Comparison of ENCODE assay signal across 24 cellular contexts in genomic region chr16:15770107-15770506, GRCh38.
A peak's percentile ranks its signal among the peaks of the same experiment; 100 is the strongest.
DNase-seq lines count a peak whose midpoint lies in the region; ATAC-seq and TF ChIP-seq lines count a peak whose summit lies in the region.
"Had no signal": no experiment of that assay in that cellular context is flagged by ENCODE, and none has a peak within 500 bp of the region (broad histone marks: within the 10 kb centered on the region; RNA-seq: fewer than 3 reads in every experiment).

No MANE protein-coding gene starts in this region.

- H3K79me1 ChIP-seq in neuronal stem cell (ENCODE audit: low read depth, low read length): no peaks in the 10 kb centered on the region

- H3K27me3 ChIP-seq in breast epithelium: no peaks in the 10 kb centered on the region
- H3K27me3 ChIP-seq in left ventricle myocardium inferior (ENCODE audit: low read depth): peaks cover 12% of the 10 kb centered on the region
- H3K27me3 ChIP-seq in uterus: no peaks in the 10 kb centered on the region
- H3K27me3 ChIP-seq in neuronal stem cell (ENCODE audit: control insufficient read depth in 3 of 3, insufficient read depth in 3 of 3, low read depth in 1 of 3, low read length in 3 of 3): peaks cover 0 to 3% (median 0%) of the 10 kb centered on the region in 3 experiments

- H3K4me1 Mint-ChIP-seq in MCF 10A (ENCODE audit: insufficient read depth, unreplicated experiment) (no peaks in the 10 kb centered on the region), T-helper 17 cell (peaks cover 2% of the 10 kb centered on the region)
- H3K4me1 Mint-ChIP-seq: CD8-positive, alpha-beta memory T cell; H9 had no signal

- WGBS in neuronal stem cell (ENCODE audit: extremely low coverage in 2 of 2, insufficient read length in 2 of 2, insufficient replicate concordance in 1 of 2), 2 donors: no CpG with 5 or more reads among the region's 7 CpGs

- H3K9me3 Mint-ChIP-seq in MCF 10A (ENCODE audit: unreplicated experiment): no peaks in the 10 kb centered on the region
- H3K9me3 Mint-ChIP-seq: activated naive CD8-positive, alpha-beta T cell treated with anti-CD3 and anti-CD28 coated beads for 36 hours; activated T-helper 1 cell treated with anti-CD3 and anti-CD28 coated beads, Interleukin-12 subunit alpha, Interleukin-12 subunit beta, Interleukin-2, Interleukin-4 antibody, amounts not matched to agents 30 ng/mL and 10 ng/mL and 1 ng/mL, durations not matched to agents 14 hours and 24 hours and 36 hours; CD8-positive, alpha-beta memory T cell; dendritic cell treated with granulocyte-macrophage colony-stimulating factor and Interleukin-4, amounts not matched to agents 40 ng/mL and 50 ng/mL, for 4 days; H9; stimulated activated naive B cell treated with anti-CD40 and anti-IgM and Interleukin-4, amounts not matched to agents 10 μg/mL and 1 μg/mL and 100 μg/mL, for 72 hours had no signal

- no peak overlapping the region for H3K4ac ChIP-seq in neuronal stem cell (ENCODE audit: low read length)

- no peak overlapping the region for H2AK5ac ChIP-seq in neuronal stem cell (ENCODE audit: low read depth, low read length)

- no peak overlapping the region for H3K9ac ChIP-seq in neuronal stem cell (ENCODE audit: low read depth, low read length, poor library complexity)

- no peak overlapping the region for H2AFZ ChIP-seq in neuronal stem cell (ENCODE audit: low read length)

- TF ChIP-seq CTCF in breast epithelium (IDR thresholded peaks at IDR 0.05): no peak
- no peak for TF ChIP-seq CTCF in MCF 10A (IDR thresholded peaks at IDR 0.05; ENCODE audit: unreplicated experiment)
- TF ChIP-seq CTCF in left ventricle myocardium inferior (IDR thresholded peaks at IDR 0.05; ENCODE audit: borderline replicate concordance): no peak
- no peak for TF ChIP-seq CTCF in uterus (IDR thresholded peaks at IDR 0.05)

- no peak overlapping the region for H3K4me2 ChIP-seq in neuronal stem cell (ENCODE audit: insufficient read depth, low read length, poor library complexity, severe bottlenecking)

- no peaks in the 10 kb centered on the region for H3K4me1 ChIP-seq in breast epithelium
- H3K4me1 ChIP-seq in left ventricle myocardium inferior: peaks cover 14% of the 10 kb centered on the region
- H3K4me1 ChIP-seq in uterus: no peaks in the 10 kb centered on the region
- H3K4me1 ChIP-seq in neuronal stem cell (ENCODE audit: control insufficient read depth in 2 of 2, insufficient read depth in 1 of 2, low read depth in 1 of 2, low read length in 2 of 2): peaks cover 0 to 3% of the 10 kb centered on the region in 2 donors

- no peak overlapping the region for H4K8ac ChIP-seq in neuronal stem cell (ENCODE audit: low read depth, low read length)

- peaks cover 28% of the 10 kb centered on the region for H3K27me3 Mint-ChIP-seq in MCF 10A (ENCODE audit: insufficient read depth, unreplicated experiment)
- peaks cover 22% of the 10 kb centered on the region for H3K27me3 Mint-ChIP-seq in T-helper 17 cell
- H3K27me3 Mint-ChIP-seq: dendritic cell treated with granulocyte-macrophage colony-stimulating factor and Interleukin-4, amounts not matched to agents 40 ng/mL and 50 ng/mL, for 4 days had no signal

- H4K91ac ChIP-seq in neuronal stem cell (ENCODE audit: low read depth, low read length, poor library complexity): no peak overlapping the region

- no peak for DNase-seq in breast epithelium (ENCODE audit: low spot score in 2 of 2)
- no peak for DNase-seq in MCF 10A (ENCODE audit: unreplicated experiment)
- DNase-seq in left ventricle myocardium inferior: no peak
- DNase-seq in pulmonary artery endothelial cell (ENCODE audit: low read depth, low spot score): peak; percentile 29
- peak in 1 of 2 donors; percentile 41 for DNase-seq in uterus
- no peak for DNase-seq in T-helper 17 cell
- DNase-seq in neuronal stem cell (ENCODE audit: low spot score): no peak
- no peak for DNase-seq in NCI-H146 treated with DMSO at 0.1 percent for 48 hours (lab: John Stamatoyannopoulos, UW; ENCODE audit: unreplicated experiment)
- DNase-seq: activated CD4-positive, alpha-beta T cell treated with anti-CD3 and anti-CD28 coated beads for 4 hours; activated naive CD8-positive, alpha-beta T cell treated with anti-CD3 and anti-CD28 coated beads for 36 hours; AML-193; CD8-positive, alpha-beta memory T cell; DND-41; H9; KG1; NCI-H187 treated with DMSO at 0.1 percent for 48 hours; NCI-H345; OCI-M1; SHP77; stimulated activated CD4-positive, alpha-beta T cell treated with anti-CD3 and anti-CD28 coated beads, Interleukin-1b, Interleukin-23, amount 100 ng/mL, for 48 hours; stimulated activated naive B cell treated with anti-CD40 and anti-IgM and Interleukin-4, amounts not matched to agents 10 μg/mL and 1 μg/mL and 100 μg/mL, for 72 hours had no signal

- TF ChIP-seq POLR2A in breast epithelium (IDR thresholded peaks at IDR 0.05): no peak
- TF ChIP-seq POLR2A in uterus (IDR thresholded peaks at IDR 0.05): no peak

- H3K4me3 Mint-ChIP-seq in MCF 10A (ENCODE audit: unreplicated experiment) (no peak overlapping the region), T-helper 17 cell (no peak overlapping the region)
- H3K4me3 Mint-ChIP-seq: activated naive CD8-positive, alpha-beta T cell treated with anti-CD3 and anti-CD28 coated beads for 36 hours; activated T-helper 1 cell treated with anti-CD3 and anti-CD28 coated beads, Interleukin-12 subunit alpha, Interleukin-12 subunit beta, Interleukin-2, Interleukin-4 antibody, amounts not matched to agents 30 ng/mL and 10 ng/mL and 1 ng/mL, durations not matched to agents 14 hours and 24 hours and 36 hours; CD8-positive, alpha-beta memory T cell; dendritic cell treated with granulocyte-macrophage colony-stimulating factor and Interleukin-4, amounts not matched to agents 40 ng/mL and 50 ng/mL, for 4 days; H9; stimulated activated naive B cell treated with anti-CD40 and anti-IgM and Interleukin-4, amounts not matched to agents 10 μg/mL and 1 μg/mL and 100 μg/mL, for 72 hours had no signal

- H2BK15ac ChIP-seq in neuronal stem cell (ENCODE audit: low read length): no peak overlapping the region

- H3K36me3 Mint-ChIP-seq in MCF 10A (ENCODE audit: insufficient read depth, unreplicated experiment): no peaks in the 10 kb centered on the region
- peaks cover 3% of the 10 kb centered on the region for H3K36me3 Mint-ChIP-seq in T-helper 17 cell (ENCODE audit: low read depth)
- H3K36me3 Mint-ChIP-seq: activated naive CD8-positive, alpha-beta T cell treated with anti-CD3 and anti-CD28 coated beads for 36 hours; CD8-positive, alpha-beta memory T cell; stimulated activated naive B cell treated with anti-CD40 and anti-IgM and Interleukin-4, amounts not matched to agents 10 μg/mL and 1 μg/mL and 100 μg/mL, for 72 hours had no signal

- H2BK120ac ChIP-seq in neuronal stem cell (ENCODE audit: low read depth, low read length): no peak overlapping the region

- H3K36me3 ChIP-seq in breast epithelium (no peaks in the 10 kb centered on the region), left ventricle myocardium inferior (no peaks in the 10 kb centered on the region), uterus (no peaks in the 10 kb centered on the region), neuronal stem cell (replicated peaks in 1 of 2; ENCODE audit: control insufficient read depth in 2 of 2, insufficient read depth in 2 of 2, low read length in 2 of 2) (no peaks in the 10 kb centered on the region)

- peak overlapping the region; percentile 29 to 66 for H3K27ac ChIP-seq in breast epithelium
- H3K27ac ChIP-seq in left ventricle myocardium inferior (replicated peaks): peak overlapping the region; percentile 46
- H3K27ac ChIP-seq in uterus: peak overlapping the region; percentile 54 to 55
- H3K27ac ChIP-seq in neuronal stem cell (replicated peaks; ENCODE audit: low read length): no peak overlapping the region
- H3K27ac ChIP-seq: 22Rv1 had no signal

- POLR2A ChIA-PET in MCF 10A (lab: Yijun Ruan, JAX): no interaction called here

- no peak overlapping the region for H3K23ac ChIP-seq in neuronal stem cell (ENCODE audit: low read depth, low read length, poor library complexity)

- intact Hi-C loops in breast epithelium (cut with DNase I; ENCODE audit: low total_unique reads): no loop called here
- intact Hi-C loops in MCF 10A (cut with micrococcal nuclease): no loop called here
- intact Hi-C loops in left ventricle myocardium inferior (cut with micrococcal nuclease): no loop called here
- intact Hi-C loops in uterus (cut with DNase I; ENCODE audit: low total_unique reads): loop anchor here (10.0 kb wide), 1 partner anchor 355 kb away; no protein-coding TSS in a partner anchor

- H3K18ac ChIP-seq in neuronal stem cell (ENCODE audit: low read length): no peak overlapping the region

- CTCF ChIA-PET in MCF 10A (lab: Yijun Ruan, JAX): interaction anchor here (0.6 to 1.4 kb wide), 2 partner anchors 22 to 80 kb away, joined by 3 to 5 read pairs; no protein-coding TSS in a partner anchor

- H3K9me3 ChIP-seq in breast epithelium (no peaks in the 10 kb centered on the region), left ventricle myocardium inferior (replicated peaks) (peaks cover 6% of the 10 kb centered on the region), uterus (no peaks in the 10 kb centered on the region), T-helper 17 cell (ENCODE audit: control insufficient read depth, low read length, poor library complexity, severe bottlenecking) (no peaks in the 10 kb centered on the region), neuronal stem cell (replicated peaks in 1 of 2; ENCODE audit: control insufficient read depth in 2 of 2, insufficient read depth in 1 of 2, low read depth in 1 of 2, low read length in 2 of 2) (no peaks in the 10 kb centered on the region)

- H3K4me3 ChIP-seq in breast epithelium (no peak overlapping the region), left ventricle myocardium inferior (no peak overlapping the region), uterus (no peak overlapping the region), neuronal stem cell (ENCODE audit: low read length in 2 of 2) (no peak overlapping the region)

- no peak for ATAC-seq in T-helper 17 cell
- ATAC-seq: stimulated activated naive B cell treated with anti-CD40 and anti-IgM and Interleukin-4, amounts not matched to agents 10 μg/mL and 1 μg/mL and 100 μg/mL, for 72 hours had no signal

- H2BK5ac ChIP-seq in neuronal stem cell (ENCODE audit: low read length): no peak overlapping the region

- no TSS peak for BruUV-seq in MCF 10A (replicated peaks; lab: Mats Ljungman, UMichigan)

- no peak overlapping the region for H3K14ac ChIP-seq in neuronal stem cell (ENCODE audit: low read length)

- no peak overlapping the region for H3K27ac Mint-ChIP-seq in MCF 10A (ENCODE audit: low read depth, unreplicated experiment)
- no peak overlapping the region for H3K27ac Mint-ChIP-seq in T-helper 17 cell
- H3K27ac Mint-ChIP-seq: activated naive CD8-positive, alpha-beta T cell treated with anti-CD3 and anti-CD28 coated beads for 36 hours; activated T-helper 1 cell treated with anti-CD3 and anti-CD28 coated beads, Interleukin-12 subunit alpha, Interleukin-12 subunit beta, Interleukin-2, Interleukin-4 antibody, amounts not matched to agents 30 ng/mL and 10 ng/mL and 1 ng/mL, durations not matched to agents 14 hours and 24 hours and 36 hours; CD8-positive, alpha-beta memory T cell; dendritic cell treated with granulocyte-macrophage colony-stimulating factor and Interleukin-4, amounts not matched to agents 40 ng/mL and 50 ng/mL, for 4 days; H9; stimulated activated naive B cell treated with anti-CD40 and anti-IgM and Interleukin-4, amounts not matched to agents 10 μg/mL and 1 μg/mL and 100 μg/mL, for 72 hours had no signal

- no peak overlapping the region for H2BK12ac ChIP-seq in neuronal stem cell (ENCODE audit: low read length)
